ENCODE assay signal across 25 cellular contexts in genomic region chr14:88045705-88046104, GRCh38. TPM values are rescaled to one million over a fixed set of nuclear protein-coding genes. Genes with fewer than 3 reads are reported as not detected.
DNase-seq lines count a peak whose midpoint lies in the region; ATAC-seq, FAIRE-seq and TF ChIP-seq lines count a peak whose summit lies in the region.
"Had no signal": no experiment of that assay in that cellular context is flagged by ENCODE, and none has a peak within 500 bp of the region (broad histone marks: within the 10 kb centered on the region; RNA-seq: fewer than 3 reads in every experiment).

No MANE protein-coding gene starts in this region.

- TF ChIP-seq CTCF in HepG2 (CRISPR knock-in tag; IDR thresholded peaks at IDR 0.05) (no peak), tibial artery (IDR thresholded peaks at IDR 0.05) (no peak)

- no peak overlapping the region for H3K9ac ChIP-seq in HepG2 (ENCODE audit: insufficient read depth, low read depth, low read length)

- no peak for TF ChIP-seq RAD21 in HepG2 (CRISPR knock-in tag; IDR thresholded peaks at IDR 0.05)

- H3K27me3 Mint-ChIP-seq in activated T-cell treated with anti-CD3 and anti-CD28 coated beads, Interleukin-2, amount 50 U/mL, for 72 hours (ENCODE audit: low read depth) = peaks cover 16% of the 10 kb centered on the region
- no peaks in the 10 kb centered on the region for H3K27me3 Mint-ChIP-seq in activated T-cell treated with anti-CD3 and anti-CD28 coated beads, Interleukin-2, amount 50 U/mL, for 24 hours
- H3K27me3 Mint-ChIP-seq in activated T-helper 2 cell treated with anti-CD3 and anti-CD28 coated beads, Interferon-gamma antibody, Interleukin-2, Interleukin-4, amounts not matched to agents 10 μg/mL and 5 μg/mL and 100 μg/mL, durations not matched to agents 14 hours and 24 hours and 36 hours (ENCODE audit: low read depth) = no peaks in the 10 kb centered on the region
- H3K27me3 Mint-ChIP-seq: activated CD4-positive, alpha-beta T cell treated with anti-CD3 and anti-CD28 coated beads, Interleukin-2, amount 10 ng/mL, durations not matched to agents 7 days and 5 days; brain; CD4-positive, alpha-beta T cell had no signal

- peaks cover 5 to 7% of the 10 kb centered on the region in 2 donors for H3K9me3 Mint-ChIP-seq in activated T-cell treated with anti-CD3 and anti-CD28 coated beads, Interleukin-2, amount 50 U/mL, for 72 hours
- no peaks in the 10 kb centered on the region for H3K9me3 Mint-ChIP-seq in activated T-cell treated with anti-CD3 and anti-CD28 coated beads, Interleukin-2, amount 50 U/mL, for 24 hours
- H3K9me3 Mint-ChIP-seq in activated T-helper 2 cell treated with anti-CD3 and anti-CD28 coated beads, Interferon-gamma antibody, Interleukin-2, Interleukin-4, amounts not matched to agents 10 μg/mL and 5 μg/mL and 100 μg/mL, durations not matched to agents 14 hours and 24 hours and 36 hours = no peaks in the 10 kb centered on the region
- H3K9me3 Mint-ChIP-seq: brain; CD4-positive, alpha-beta T cell; memory B cell; neural crest cell had no signal

- no peaks in the 10 kb centered on the region for H4K20me1 ChIP-seq in HepG2 (ENCODE audit: insufficient read depth, low read length)

- H3K4me1 Mint-ChIP-seq in activated T-cell treated with anti-CD3 and anti-CD28 coated beads, Interleukin-2, amount 50 U/mL, for 72 hours (ENCODE audit: low read depth) = peaks cover 26% of the 10 kb centered on the region
- H3K4me1 Mint-ChIP-seq in activated T-cell treated with anti-CD3 and anti-CD28 coated beads, Interleukin-2, amount 50 U/mL, for 24 hours (ENCODE audit: low read depth) = peaks cover 25% of the 10 kb centered on the region
- H3K4me1 Mint-ChIP-seq in activated T-helper 2 cell treated with anti-CD3 and anti-CD28 coated beads, Interferon-gamma antibody, Interleukin-2, Interleukin-4, amounts not matched to agents 10 μg/mL and 5 μg/mL and 100 μg/mL, durations not matched to agents 14 hours and 24 hours and 36 hours (ENCODE audit: low read depth) = peaks cover 17% of the 10 kb centered on the region
- H3K4me1 Mint-ChIP-seq: brain, memory B cell, neural crest cell had no signal

- TF ChIP-seq EP300 in HepG2 (IDR thresholded peaks at IDR 0.05; ENCODE audit: low read depth in 2 of 2, low read length in 2 of 2) (no peak), HepG2 (CRISPR knock-in tag; IDR thresholded peaks at IDR 0.05; ENCODE audit: borderline replicate concordance) (no peak)

- H3K36me3 Mint-ChIP-seq in activated T-cell treated with anti-CD3 and anti-CD28 coated beads, Interleukin-2, amount 50 U/mL, for 72 hours (ENCODE audit: insufficient read depth in 2 of 2) = peaks cover 6 to 10% of the 10 kb centered on the region in 2 donors
- no peaks in the 10 kb centered on the region for H3K36me3 Mint-ChIP-seq in activated T-cell treated with anti-CD3 and anti-CD28 coated beads, Interleukin-2, amount 50 U/mL, for 24 hours (ENCODE audit: low read depth)
- H3K36me3 Mint-ChIP-seq in activated T-helper 2 cell treated with anti-CD3 and anti-CD28 coated beads, Interferon-gamma antibody, Interleukin-2, Interleukin-4, amounts not matched to agents 10 μg/mL and 5 μg/mL and 100 μg/mL, durations not matched to agents 14 hours and 24 hours and 36 hours (ENCODE audit: low read depth) = peaks cover 4% of the 10 kb centered on the region
- H3K36me3 Mint-ChIP-seq: brain, memory B cell had no signal

- intact Hi-C loops in activated T-helper 2 cell treated with anti-CD3 and anti-CD28 coated beads, Interferon-gamma antibody, Interleukin-2, Interleukin-4, amounts not matched to agents 10 μg/mL and 5 μg/mL and 100 μg/mL, durations not matched to agents 14 hours and 24 hours and 36 hours (cut with micrococcal nuclease) = loop anchor here (1.0 to 2.0 kb wide), 2 partner anchors 39 to 52 kb away; partner anchors contain the start of gene GALC
- intact Hi-C loops in HepG2 (cut with micrococcal nuclease; ENCODE audit: unreplicated experiment) = no loop called here
- intact Hi-C loops in tibial artery (cut with DNase I; ENCODE audit: low total_unique reads) = no loop called here

- peaks cover 30% of the 10 kb centered on the region for H3K79me2 ChIP-seq in HepG2 (ENCODE audit: insufficient read depth, low read length)

- CTCF ChIA-PET in HepG2 (lab: Yijun Ruan, JAX; ENCODE audit: low intra/inter-chr PET ratio, low total read pairs) = no interaction called here

- H3K4me3 ChIP-seq in HepG2 (replicated peaks in 1 of 3; ENCODE audit: insufficient read depth in 1 of 3, low read depth in 2 of 3, low read length in 3 of 3) (no peak overlapping the region), tibial artery (no peak overlapping the region)
- H3K4me3 ChIP-seq: SJCRH30, stomach, vagina had no signal

- H3K36me3 ChIP-seq in HepG2 (replicated peaks in 1 of 2; ENCODE audit: control insufficient read depth in 1 of 2, insufficient read depth in 2 of 2, low read length in 2 of 2) = peaks cover 20 to 33% of the 10 kb centered on the region in 2 experiments
- H3K36me3 ChIP-seq in tibial artery = no peaks in the 10 kb centered on the region
- H3K36me3 ChIP-seq: SJCRH30, stomach, vagina had no signal

- TF ChIP-seq POLR2A in HepG2 (IDR thresholded peaks at IDR 0.05; ENCODE audit: insufficient read depth in 1 of 2, low read depth in 2 of 2, low read length in 2 of 2) = no peak

- ATAC-seq in activated T-cell treated with anti-CD3 and anti-CD28 coated beads, Interleukin-2, amount 50 U/mL, for 72 hours (replicated peaks in 1 of 2) = no peak
- ATAC-seq in HepG2 (no peak), GM21786 (IDR thresholded peaks at IDR 0.05; ENCODE audit: unreplicated experiment) (no peak), GM18498 (IDR thresholded peaks at IDR 0.05; ENCODE audit: unreplicated experiment) (no peak)

- no peak for FAIRE-seq in HepG2 (lab: Jason Lieb, UNC)

- DNase-seq in activated T-cell treated with anti-CD3 and anti-CD28 coated beads, Interleukin-2, amount 50 U/mL, for 72 hours = no peak
- no peak for DNase-seq in activated T-cell treated with anti-CD3 and anti-CD28 coated beads, Interleukin-2, amount 50 U/mL, for 24 hours
- no peak for DNase-seq in activated T-helper 2 cell treated with anti-CD3 and anti-CD28 coated beads, Interferon-gamma antibody, Interleukin-2, Interleukin-4, amounts not matched to agents 10 μg/mL and 5 μg/mL and 100 μg/mL, durations not matched to agents 14 hours and 24 hours and 36 hours (ENCODE audit: low spot score)
- DNase-seq in HepG2 (ENCODE audit: low spot score) (no peak), tibial artery (peak; percentile 32 to 69), NCI-H2081 (lab: John Stamatoyannopoulos, UW) (no peak)
- DNase-seq: activated CD4-positive, alpha-beta T cell treated with anti-CD3 and anti-CD28 coated beads, Interleukin-2, amount 10 ng/mL, durations not matched to agents 7 days and 5 days; activated T-cell treated with anti-CD3 and anti-CD28 coated beads for 4 hours; CD4-positive, alpha-beta T cell; dermis blood vessel endothelial cell; foreskin melanocyte; NCI-H1694 treated with DMSO at 0.1 percent for 48 hours; NCI-H446; retina; SJCRH30; stomach had no signal

- WGBS in HepG2 (ENCODE audit: low lambda C conversion rate) = 97% methylated on average over 3 of the region's 3 CpGs

- H3K27ac ChIP-seq in HepG2 (ENCODE audit: extremely low read length, insufficient read depth, low read length) (peak overlapping the region; percentile 89), tibial artery (no peak overlapping the region)
- H3K27ac ChIP-seq: SJCRH30, vagina had no signal

- BruUV-seq in HepG2 (replicated peaks; lab: Mats Ljungman, UMichigan) = no TSS peak

- H3K9me3 ChIP-seq in HepG2 (ENCODE audit: low read length) (no peaks in the 10 kb centered on the region), tibial artery (no peaks in the 10 kb centered on the region)
- H3K9me3 ChIP-seq: SJCRH30, stomach, vagina had no signal

- H2AFZ ChIP-seq in HepG2 (ENCODE audit: low read length) = no peak overlapping the region

- in situ Hi-C loops in HepG2 (cut with HindIII; ENCODE audit: extremely low pct_ligation_motif_present, low pct_unique_long_range_greater_than_20kb) = no loop called here

- POLR2A ChIA-PET in HepG2 (lab: Yijun Ruan, JAX) = no interaction called here

- peaks cover 57% of the 10 kb centered on the region for H3K4me1 ChIP-seq in HepG2 (ENCODE audit: insufficient read depth, low read length)
- no peaks in the 10 kb centered on the region for H3K4me1 ChIP-seq in tibial artery
- H3K4me1 ChIP-seq: SJCRH30, vagina had no signal

- peak overlapping the region in 1 of 2 donors; percentile 4 for H3K4me3 Mint-ChIP-seq in activated T-cell treated with anti-CD3 and anti-CD28 coated beads, Interleukin-2, amount 50 U/mL, for 72 hours
- no peak overlapping the region for H3K4me3 Mint-ChIP-seq in activated T-cell treated with anti-CD3 and anti-CD28 coated beads, Interleukin-2, amount 50 U/mL, for 24 hours
- no peak overlapping the region for H3K4me3 Mint-ChIP-seq in activated T-helper 2 cell treated with anti-CD3 and anti-CD28 coated beads, Interferon-gamma antibody, Interleukin-2, Interleukin-4, amounts not matched to agents 10 μg/mL and 5 μg/mL and 100 μg/mL, durations not matched to agents 14 hours and 24 hours and 36 hours (ENCODE audit: low read depth)
- H3K4me3 Mint-ChIP-seq: activated CD4-positive, alpha-beta T cell treated with anti-CD3 and anti-CD28 coated beads, Interleukin-2, amount 10 ng/mL, durations not matched to agents 7 days and 5 days; brain; CD4-positive, alpha-beta T cell; memory B cell; neural crest cell had no signal

- H3K27me3 ChIP-seq in HepG2 (ENCODE audit: control insufficient read depth in 1 of 2, insufficient read depth in 2 of 2, low read length in 2 of 2) = no peaks in the 10 kb centered on the region
- H3K27me3 ChIP-seq in tibial artery = no peaks in the 10 kb centered on the region
- H3K27me3 ChIP-seq: SJCRH30, stomach, vagina had no signal

- peak overlapping the region; percentile 71 for H3K27ac Mint-ChIP-seq in activated T-cell treated with anti-CD3 and anti-CD28 coated beads, Interleukin-2, amount 50 U/mL, for 72 hours
- H3K27ac Mint-ChIP-seq in activated T-cell treated with anti-CD3 and anti-CD28 coated beads, Interleukin-2, amount 50 U/mL, for 24 hours = no peak overlapping the region
- H3K27ac Mint-ChIP-seq in activated T-helper 2 cell treated with anti-CD3 and anti-CD28 coated beads, Interferon-gamma antibody, Interleukin-2, Interleukin-4, amounts not matched to agents 10 μg/mL and 5 μg/mL and 100 μg/mL, durations not matched to agents 14 hours and 24 hours and 36 hours = peak overlapping the region; percentile 54
- H3K27ac Mint-ChIP-seq: activated CD4-positive, alpha-beta T cell treated with anti-CD3 and anti-CD28 coated beads, Interleukin-2, amount 10 ng/mL, durations not matched to agents 7 days and 5 days; activated naive CD4-positive, alpha-beta T cell treated with anti-CD3 and anti-CD28 coated beads, Interleukin-2, amount 50 U/mL, for 72 hours; CD4-positive, alpha-beta T cell; memory B cell had no signal

- no peak overlapping the region; the same call in 1 of the 2 replicates for H3K4me2 ChIP-seq in HepG2 (ENCODE audit: low read depth, low read length)

RNA-seq across cellular contexts. Expression of gene GPR65, which starts 40.8 kb away (rescaled TPM):
- 10 to 100 TPM; 24.6 to 31.8 TPM for total RNA-seq in activated T-cell treated with anti-CD3 and anti-CD28 coated beads, Interleukin-2, amount 50 U/mL, for 72 hours
- total RNA-seq in activated T-helper 2 cell treated with anti-CD3 and anti-CD28 coated beads, Interferon-gamma antibody, Interleukin-2, Interleukin-4, amounts not matched to agents 10 μg/mL and 5 μg/mL and 100 μg/mL, durations not matched to agents 14 hours and 24 hours and 36 hours = 11.0 and 11.6 TPM in 2 replicates
- total RNA-seq in HepG2 (2016; rRNA removed; fragmentation: Illumina TruSeq; extraction: Trizol) = not detected in 2 replicates
- not detected in 2 replicates for total RNA-seq in HepG2 (2016; cell fraction: cytosol; rRNA removed; fragmentation: Illumina TruSeq; extraction: Trizol; ENCODE audit: low read depth)
- not detected in 2 replicates for total RNA-seq in HepG2 (2016; cell fraction: insoluble cytoplasmic fraction; rRNA removed; fragmentation: Illumina TruSeq; extraction: Trizol)
- not detected in 2 replicates for total RNA-seq in HepG2 (2016; cell fraction: membrane; rRNA removed; fragmentation: Illumina TruSeq; extraction: Trizol)
- total RNA-seq in HepG2 (2016; cell fraction: nucleus; rRNA removed; fragmentation: Illumina TruSeq; extraction: Trizol) = not detected in 2 replicates
- not detected in 2 replicates for polyA plus RNA-seq in HepG2 (2011; rRNA removed)
- polyA plus RNA-seq in HepG2 (2011; cell fraction: cytosol; rRNA removed) = not detected in 2 replicates
- not detected in 2 replicates for polyA plus RNA-seq in HepG2 (2011; cell fraction: nucleus; rRNA removed)
- not detected in 2 replicates for polyA plus RNA-seq in HepG2 (2012)
- polyA plus RNA-seq in HepG2 (2016; cell fraction: cytosol; fragmentation: Illumina TruSeq; extraction: Trizol; ENCODE audit: low read depth) = not detected in 2 replicates
- polyA plus RNA-seq in HepG2 (2016; cell fraction: insoluble cytoplasmic fraction; fragmentation: Illumina TruSeq; extraction: Trizol; ENCODE audit: low read depth) = not detected in 2 replicates
- polyA plus RNA-seq in HepG2 (2016; cell fraction: membrane; fragmentation: Illumina TruSeq; extraction: Trizol; ENCODE audit: low read depth) = not detected in 2 replicates
- polyA plus RNA-seq in HepG2 (2016; cell fraction: nucleus; fragmentation: Illumina TruSeq; extraction: Trizol; ENCODE audit: insufficient read depth, low read depth) = not detected in 2 replicates
- not detected in 2 replicates for polyA minus RNA-seq in HepG2 (2011; rRNA and poly(A)+ RNA removed; ENCODE audit: low replicate concordance)
- not detected in 2 replicates for polyA minus RNA-seq in HepG2 (2011; cell fraction: cytosol; rRNA and poly(A)+ RNA removed)
- polyA minus RNA-seq in HepG2 (2011; cell fraction: nucleus; rRNA and poly(A)+ RNA removed) = not detected in 2 replicates
- total RNA-seq: A673, dermis blood vessel endothelial cell, HT1080, neural crest cell had no signal

RNA-seq across cellular contexts. Expression of gene GALC, which starts 52.7 kb away (rescaled TPM):
- 10 to 100 TPM; 40.1 to 40.3 TPM for total RNA-seq in activated T-cell treated with anti-CD3 and anti-CD28 coated beads, Interleukin-2, amount 50 U/mL, for 72 hours
- 11.1 and 13.4 TPM in 2 replicates for total RNA-seq in activated T-helper 2 cell treated with anti-CD3 and anti-CD28 coated beads, Interferon-gamma antibody, Interleukin-2, Interleukin-4, amounts not matched to agents 10 μg/mL and 5 μg/mL and 100 μg/mL, durations not matched to agents 14 hours and 24 hours and 36 hours
- total RNA-seq in HepG2 (2016; rRNA removed; fragmentation: Illumina TruSeq; extraction: Trizol) = not detected in 2 replicates
- not detected in 2 replicates for total RNA-seq in HepG2 (2016; cell fraction: cytosol; rRNA removed; fragmentation: Illumina TruSeq; extraction: Trizol; ENCODE audit: low read depth)
- not detected in 2 replicates for total RNA-seq in HepG2 (2016; cell fraction: insoluble cytoplasmic fraction; rRNA removed; fragmentation: Illumina TruSeq; extraction: Trizol)
- not detected in 2 replicates for total RNA-seq in HepG2 (2016; cell fraction: membrane; rRNA removed; fragmentation: Illumina TruSeq; extraction: Trizol)
- total RNA-seq in HepG2 (2016; cell fraction: nucleus; rRNA removed; fragmentation: Illumina TruSeq; extraction: Trizol) = not detected in 2 replicates
- not detected in 2 replicates for polyA plus RNA-seq in HepG2 (2011; rRNA removed)
- polyA plus RNA-seq in HepG2 (2011; cell fraction: cytosol; rRNA removed) = not detected in 2 replicates
- polyA plus RNA-seq in HepG2 (2011; cell fraction: nucleus; rRNA removed) = not detected in 2 replicates
- not detected in 2 replicates for polyA plus RNA-seq in HepG2 (2012)
- polyA plus RNA-seq in HepG2 (2016; cell fraction: cytosol; fragmentation: Illumina TruSeq; extraction: Trizol; ENCODE audit: low read depth) = not detected in 2 replicates
- polyA plus RNA-seq in HepG2 (2016; cell fraction: insoluble cytoplasmic fraction; fragmentation: Illumina TruSeq; extraction: Trizol; ENCODE audit: low read depth) = not detected in 2 replicates
- polyA plus RNA-seq in HepG2 (2016; cell fraction: membrane; fragmentation: Illumina TruSeq; extraction: Trizol; ENCODE audit: low read depth) = not detected in 2 replicates
- not detected in 2 replicates for polyA plus RNA-seq in HepG2 (2016; cell fraction: nucleus; fragmentation: Illumina TruSeq; extraction: Trizol; ENCODE audit: insufficient read depth, low read depth)
- polyA minus RNA-seq in HepG2 (2011; rRNA and poly(A)+ RNA removed; ENCODE audit: low replicate concordance) = 0.02 TPM in 1 of 2 replicates, not detected in the other
- polyA minus RNA-seq in HepG2 (2011; cell fraction: cytosol; rRNA and poly(A)+ RNA removed) = not detected in 2 replicates
- polyA minus RNA-seq in HepG2 (2011; cell fraction: nucleus; rRNA and poly(A)+ RNA removed) = not detected in 2 replicates
- total RNA-seq: HT1080 had no signal

Comparison
In these comparisons a context has a peak if more than half of its experiments do, and no peak if none do; other contexts are left out.
1. DNase-seq: peak in tibial artery (2 of 2); none in activated T-cell treated with anti-CD3 and anti-CD28 coated beads, Interleukin-2, amount 50 U/mL, for 72 hours (0 of 2), activated T-cell treated with anti-CD3 and anti-CD28 coated beads, Interleukin-2, amount 50 U/mL, for 24 hours (single experiment), activated T-helper 2 cell treated with anti-CD3 and anti-CD28 coated beads, Interferon-gamma antibody, Interleukin-2, Interleukin-4, amounts not matched to agents 10 μg/mL and 5 μg/mL and 100 μg/mL, durations not matched to agents 14 hours and 24 hours and 36 hours (single experiment), HepG2 (single experiment) and NCI-H2081 (0 of 2).
2. RNA of gene GPR65, which starts 40.8 kb away (total RNA-seq): 24.6 to 31.8 TPM in activated T-cell treated with anti-CD3 and anti-CD28 coated beads, Interleukin-2, amount 50 U/mL, for 72 hours and 11.0 to 11.6 TPM in activated T-helper 2 cell treated with anti-CD3 and anti-CD28 coated beads, Interferon-gamma antibody, Interleukin-2, Interleukin-4, amounts not matched to agents 10 μg/mL and 5 μg/mL and 100 μg/mL, durations not matched to agents 14 hours and 24 hours and 36 hours; not detected in HepG2; every median in the first group is over 10 times any median in the second.
3. RNA of gene GALC, which starts 52.7 kb away (total RNA-seq): 40.1 to 40.3 TPM in activated T-cell treated with anti-CD3 and anti-CD28 coated beads, Interleukin-2, amount 50 U/mL, for 72 hours and 11.1 to 13.4 TPM in activated T-helper 2 cell treated with anti-CD3 and anti-CD28 coated beads, Interferon-gamma antibody, Interleukin-2, Interleukin-4, amounts not matched to agents 10 μg/mL and 5 μg/mL and 100 μg/mL, durations not matched to agents 14 hours and 24 hours and 36 hours; not detected in HepG2; every median in the first group is over 10 times any median in the second.